ENCODE assay signal across 1 cellular context in the genomic region with DNA sequence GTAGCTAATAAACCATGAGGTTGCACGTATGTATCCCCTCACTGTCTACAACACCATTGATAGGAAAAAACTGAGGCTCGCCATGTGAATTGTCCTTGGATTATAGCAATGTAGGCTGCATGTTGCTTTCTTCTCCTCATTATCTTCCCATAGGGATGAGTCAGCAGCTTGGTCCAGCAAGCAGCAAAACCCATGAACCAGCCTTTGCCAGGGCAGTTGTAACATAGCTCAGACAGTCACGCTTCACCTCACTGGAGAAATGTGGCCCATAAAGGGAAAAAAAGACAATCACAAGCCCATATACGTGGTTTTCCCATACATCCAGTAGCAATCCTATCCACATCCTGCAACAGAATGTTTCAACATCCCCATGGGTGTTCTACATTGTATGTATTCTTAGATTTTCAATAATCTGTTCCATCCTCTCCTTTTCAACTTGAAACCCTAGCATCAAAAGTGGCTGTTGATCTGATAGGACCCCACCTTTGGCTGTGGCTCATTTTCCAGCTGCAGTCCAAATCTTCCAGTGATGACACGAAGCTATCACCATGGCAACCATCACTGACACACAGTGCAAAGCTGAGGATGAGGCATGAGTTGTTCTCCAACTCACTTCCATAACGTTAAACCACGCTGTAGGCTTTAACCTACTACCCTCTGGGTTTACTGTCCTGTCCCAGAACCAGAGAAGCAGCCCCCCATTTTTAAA.
TF ChIP-seq lines count a peak whose summit lies in the region.

No MANE protein-coding gene starts in this region.

TF ChIP-seq in WTC11, 78 proteins besides CTCF, POLR2A, EP300 and RAD21 (continued from another document):
- TF ChIP-seq STAT6 (CRISPR knock-in tag; conservative IDR thresholded peaks at IDR 0.05; ENCODE audit: low read depth) (no peak), NFYB (CRISPR knock-in tag; conservative IDR thresholded peaks at IDR 0.05; ENCODE audit: low read depth) (no peak), RORB (CRISPR knock-in tag; IDR thresholded peaks at IDR 0.05) (no peak), SP1 (CRISPR knock-in tag; conservative IDR thresholded peaks at IDR 0.05) (no peak), RELA (CRISPR knock-in tag; IDR thresholded peaks at IDR 0.05; ENCODE audit: borderline replicate concordance) (no peak)
- TF ChIP-seq, protein P1, sequence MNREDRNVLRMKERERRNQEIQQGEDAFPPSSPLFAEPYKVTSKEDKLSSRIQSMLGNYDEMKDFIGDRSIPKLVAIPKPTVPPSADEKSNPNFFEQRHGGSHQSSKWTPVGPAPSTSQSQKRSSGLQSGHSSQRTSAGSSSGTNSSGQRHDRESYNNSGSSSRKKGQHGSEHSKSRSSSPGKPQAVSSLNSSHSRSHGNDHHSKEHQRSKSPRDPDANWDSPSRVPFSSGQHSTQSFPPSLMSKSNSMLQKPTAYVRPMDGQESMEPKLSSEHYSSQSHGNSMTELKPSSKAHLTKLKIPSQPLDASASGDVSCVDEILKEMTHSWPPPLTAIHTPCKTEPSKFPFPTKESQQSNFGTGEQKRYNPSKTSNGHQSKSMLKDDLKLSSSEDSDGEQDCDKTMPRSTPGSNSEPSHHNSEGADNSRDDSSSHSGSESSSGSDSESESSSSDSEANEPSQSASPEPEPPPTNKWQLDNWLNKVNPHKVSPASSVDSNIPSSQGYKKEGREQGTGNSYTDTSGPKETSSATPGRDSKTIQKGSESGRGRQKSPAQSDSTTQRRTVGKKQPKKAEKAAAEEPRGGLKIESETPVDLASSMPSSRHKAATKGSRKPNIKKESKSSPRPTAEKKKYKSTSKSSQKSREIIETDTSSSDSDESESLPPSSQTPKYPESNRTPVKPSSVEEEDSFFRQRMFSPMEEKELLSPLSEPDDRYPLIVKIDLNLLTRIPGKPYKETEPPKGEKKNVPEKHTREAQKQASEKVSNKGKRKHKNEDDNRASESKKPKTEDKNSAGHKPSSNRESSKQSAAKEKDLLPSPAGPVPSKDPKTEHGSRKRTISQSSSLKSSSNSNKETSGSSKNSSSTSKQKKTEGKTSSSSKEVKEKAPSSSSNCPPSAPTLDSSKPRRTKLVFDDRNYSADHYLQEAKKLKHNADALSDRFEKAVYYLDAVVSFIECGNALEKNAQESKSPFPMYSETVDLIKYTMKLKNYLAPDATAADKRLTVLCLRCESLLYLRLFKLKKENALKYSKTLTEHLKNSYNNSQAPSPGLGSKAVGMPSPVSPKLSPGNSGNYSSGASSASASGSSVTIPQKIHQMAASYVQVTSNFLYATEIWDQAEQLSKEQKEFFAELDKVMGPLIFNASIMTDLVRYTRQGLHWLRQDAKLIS (CRISPR knock-in tag; IDR thresholded peaks at IDR 0.05; ENCODE audit: borderline replicate concordance) = no peak
- TF ChIP-seq, protein P2, sequence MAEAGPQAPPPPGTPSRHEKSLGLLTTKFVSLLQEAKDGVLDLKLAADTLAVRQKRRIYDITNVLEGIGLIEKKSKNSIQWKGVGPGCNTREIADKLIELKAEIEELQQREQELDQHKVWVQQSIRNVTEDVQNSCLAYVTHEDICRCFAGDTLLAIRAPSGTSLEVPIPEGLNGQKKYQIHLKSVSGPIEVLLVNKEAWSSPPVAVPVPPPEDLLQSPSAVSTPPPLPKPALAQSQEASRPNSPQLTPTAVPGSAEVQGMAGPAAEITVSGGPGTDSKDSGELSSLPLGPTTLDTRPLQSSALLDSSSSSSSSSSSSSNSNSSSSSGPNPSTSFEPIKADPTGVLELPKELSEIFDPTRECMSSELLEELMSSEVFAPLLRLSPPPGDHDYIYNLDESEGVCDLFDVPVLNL (CRISPR knock-in tag; IDR thresholded peaks at IDR 0.05; ENCODE audit: borderline replicate concordance, low read depth) = no peak
- TF ChIP-seq, protein P3, sequence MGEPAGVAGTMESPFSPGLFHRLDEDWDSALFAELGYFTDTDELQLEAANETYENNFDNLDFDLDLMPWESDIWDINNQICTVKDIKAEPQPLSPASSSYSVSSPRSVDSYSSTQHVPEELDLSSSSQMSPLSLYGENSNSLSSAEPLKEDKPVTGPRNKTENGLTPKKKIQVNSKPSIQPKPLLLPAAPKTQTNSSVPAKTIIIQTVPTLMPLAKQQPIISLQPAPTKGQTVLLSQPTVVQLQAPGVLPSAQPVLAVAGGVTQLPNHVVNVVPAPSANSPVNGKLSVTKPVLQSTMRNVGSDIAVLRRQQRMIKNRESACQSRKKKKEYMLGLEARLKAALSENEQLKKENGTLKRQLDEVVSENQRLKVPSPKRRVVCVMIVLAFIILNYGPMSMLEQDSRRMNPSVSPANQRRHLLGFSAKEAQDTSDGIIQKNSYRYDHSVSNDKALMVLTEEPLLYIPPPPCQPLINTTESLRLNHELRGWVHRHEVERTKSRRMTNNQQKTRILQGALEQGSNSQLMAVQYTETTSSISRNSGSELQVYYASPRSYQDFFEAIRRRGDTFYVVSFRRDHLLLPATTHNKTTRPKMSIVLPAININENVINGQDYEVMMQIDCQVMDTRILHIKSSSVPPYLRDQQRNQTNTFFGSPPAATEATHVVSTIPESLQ (CRISPR knock-in tag; IDR thresholded peaks at IDR 0.05) = no peak
